In the genomic region with DNA sequence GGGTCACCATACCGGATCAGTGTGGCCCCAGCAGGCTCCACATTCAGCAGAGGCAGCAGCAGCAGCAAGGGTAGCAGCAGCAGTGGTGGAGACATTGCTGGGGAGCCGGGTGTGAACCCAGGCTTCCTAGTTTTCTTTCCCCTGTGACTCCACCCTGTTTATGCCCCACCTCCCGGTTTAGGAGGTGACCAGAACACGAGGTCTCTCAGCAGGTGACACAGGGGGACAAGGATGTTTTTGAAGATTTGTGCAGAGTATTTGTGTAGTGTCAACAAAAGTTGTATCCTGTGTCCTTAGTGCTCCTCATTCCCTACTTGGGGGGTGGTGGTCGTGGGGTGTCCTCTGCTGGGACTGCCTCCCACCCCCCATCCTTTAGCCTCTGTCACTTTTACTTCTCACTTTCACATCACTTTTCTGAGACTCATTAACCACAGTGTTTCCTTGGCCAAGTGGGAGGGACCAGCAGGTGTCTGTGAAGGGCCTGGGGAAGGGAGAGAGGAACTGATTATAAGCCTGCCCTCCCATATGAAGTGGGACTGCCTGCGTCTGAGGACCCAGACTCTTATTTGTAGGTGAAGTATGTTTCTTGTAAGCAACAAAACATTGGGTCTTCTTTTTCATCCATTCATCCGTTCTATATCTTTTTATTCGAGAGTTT, we compare ENCODE assay signal across 11 cellular contexts. TPM values are rescaled to one million over a fixed set of nuclear protein-coding genes. Genes with fewer than 3 reads are reported as not detected.
DNase-seq lines count a peak whose midpoint lies in the region; ATAC-seq and TF ChIP-seq lines count a peak whose summit lies in the region.
"Had no signal": no experiment of that assay in that cellular context is flagged by ENCODE, and none has a peak within 500 bp of the region (broad histone marks: within the 10 kb centered on the region; RNA-seq: fewer than 3 reads in every experiment).

No MANE protein-coding gene starts in this region.

- TF ChIP-seq CTCF in left ventricle myocardium inferior (IDR thresholded peaks at IDR 0.05; ENCODE audit: borderline replicate concordance) (no peak), upper lobe of right lung (IDR thresholded peaks at IDR 0.05) (no peak), BE2C (IDR thresholded peaks at IDR 0.05; ENCODE audit: low read depth, low read length) (no peak)

- H3K36me3 ChIP-seq in left ventricle myocardium inferior (no peaks in the 10 kb centered on the region), upper lobe of right lung (no peaks in the 10 kb centered on the region), mesendoderm (ENCODE audit: control insufficient read depth, insufficient read depth, low read length) (no peaks in the 10 kb centered on the region), BE2C (no peaks in the 10 kb centered on the region)
- H3K36me3 ChIP-seq: neural progenitor cell had no signal

- POLR2A ChIA-PET in activated CD4-positive, alpha-beta memory T cell treated with anti-CD3 and anti-CD28 coated beads for 36 hours (lab: Charles Lee), result no interaction called here

- peak; percentile 2 for DNase-seq in left ventricle myocardium inferior
- DNase-seq in cardiac septum (ENCODE audit: low spot score), result no peak
- DNase-seq in activated CD4-positive, alpha-beta memory T cell treated with anti-CD3 and anti-CD28 coated beads for 36 hours, result no peak
- no peak for DNase-seq in upper lobe of right lung
- no peak for DNase-seq in mesendoderm
- no peak for DNase-seq in BE2C
- DNase-seq: OCI-M1; stimulated activated CD4-positive, alpha-beta T cell treated with anti-CD3 and anti-CD28 coated beads, Interleukin-4, amount 100 ng/mL, for 4 hours had no signal

- H3K9me3 ChIP-seq in left ventricle myocardium inferior (replicated peaks), result peaks cover 24% of the 10 kb centered on the region
- H3K9me3 ChIP-seq in upper lobe of right lung, result peaks cover 5% of the 10 kb centered on the region
- no peaks in the 10 kb centered on the region for H3K9me3 ChIP-seq in BE2C

- H2BK15ac ChIP-seq in mesendoderm (replicated peaks; ENCODE audit: low read depth), result no peak overlapping the region

- peak overlapping the region; percentile 70 for H3K27ac Mint-ChIP-seq in activated CD4-positive, alpha-beta memory T cell treated with anti-CD3 and anti-CD28 coated beads for 36 hours
- H3K27ac Mint-ChIP-seq: neural progenitor cell had no signal

- no peak overlapping the region for H4K8ac ChIP-seq in mesendoderm (ENCODE audit: low read depth, low read length)

- H4K5ac ChIP-seq in mesendoderm (ENCODE audit: low read length), result no peak overlapping the region

- CTCF ChIA-PET in activated CD4-positive, alpha-beta memory T cell treated with anti-CD3 and anti-CD28 coated beads for 36 hours (lab: Charles Lee), result interaction anchor here (1.5 kb wide), 1 partner anchor 13 kb away, joined by 6 read pairs; no protein-coding TSS in a partner anchor

- H3K56ac ChIP-seq in mesendoderm (ENCODE audit: low read length), result no peak overlapping the region

- H2BK5ac ChIP-seq in mesendoderm (ENCODE audit: low read length), result no peak overlapping the region

- H3K27ac ChIP-seq in left ventricle myocardium inferior (replicated peaks), result no peak overlapping the region
- H3K27ac ChIP-seq in upper lobe of right lung, result no peak overlapping the region
- no peak overlapping the region for H3K27ac ChIP-seq in mesendoderm (ENCODE audit: low read depth, low read length)
- H3K27ac ChIP-seq: neural progenitor cell had no signal

- H3K18ac ChIP-seq in mesendoderm (ENCODE audit: low read length), result no peak overlapping the region

- H3K27me3 ChIP-seq in left ventricle myocardium inferior (ENCODE audit: low read depth) (no peaks in the 10 kb centered on the region), upper lobe of right lung (no peaks in the 10 kb centered on the region), mesendoderm (ENCODE audit: insufficient read depth, low read length, poor library complexity) (no peaks in the 10 kb centered on the region), BE2C (no peaks in the 10 kb centered on the region)
- H3K27me3 ChIP-seq: neural progenitor cell had no signal

- no peaks in the 10 kb centered on the region for H3K79me2 ChIP-seq in mesendoderm (ENCODE audit: control insufficient read depth, insufficient read depth, low read length)

- peaks cover 6% of the 10 kb centered on the region for H3K9me3 Mint-ChIP-seq in activated CD4-positive, alpha-beta memory T cell treated with anti-CD3 and anti-CD28 coated beads for 36 hours

- ATAC-seq in HG03097 (IDR thresholded peaks at IDR 0.05; ENCODE audit: low FRiP score, unreplicated experiment) (peak; percentile 49), upper lobe of right lung (peak; percentile 60), GM18873 (IDR thresholded peaks at IDR 0.05; ENCODE audit: low FRiP score, unreplicated experiment) (no peak)

- H3K4me2 ChIP-seq in mesendoderm (ENCODE audit: low read length), result no peak overlapping the region
- H3K4me2 ChIP-seq: neural progenitor cell had no signal

- H3K4me1 ChIP-seq in left ventricle myocardium inferior (no peaks in the 10 kb centered on the region), upper lobe of right lung (peaks cover 6% of the 10 kb centered on the region), mesendoderm (ENCODE audit: control insufficient read depth, low read depth, low read length) (no peaks in the 10 kb centered on the region), BE2C (no peaks in the 10 kb centered on the region)
- H3K4me1 ChIP-seq: neural progenitor cell had no signal

- no peaks in the 10 kb centered on the region for H3K27me3 Mint-ChIP-seq in activated CD4-positive, alpha-beta memory T cell treated with anti-CD3 and anti-CD28 coated beads for 36 hours

- H3K9ac ChIP-seq in mesendoderm (ENCODE audit: low read length), result no peak overlapping the region
- H3K9ac ChIP-seq: neural progenitor cell had no signal

- no peak overlapping the region for H2AK5ac ChIP-seq in mesendoderm (ENCODE audit: low read length)

- no CpG with 5 or more reads among the region's 8 CpGs for WGBS in mesendoderm (ENCODE audit: extremely low coverage, insufficient coverage, low lambda C conversion rate)

- H3K79me1 ChIP-seq in mesendoderm (ENCODE audit: low read length), result no peaks in the 10 kb centered on the region

- H3K23ac ChIP-seq in mesendoderm (ENCODE audit: low read length), result no peak overlapping the region

- peaks cover 50% of the 10 kb centered on the region for H3K4me1 Mint-ChIP-seq in activated CD4-positive, alpha-beta memory T cell treated with anti-CD3 and anti-CD28 coated beads for 36 hours (ENCODE audit: low read depth)
- H3K4me1 Mint-ChIP-seq: neural progenitor cell had no signal

- H3K4me3 Mint-ChIP-seq in activated CD4-positive, alpha-beta memory T cell treated with anti-CD3 and anti-CD28 coated beads for 36 hours, result peak overlapping the region; percentile 65
- H3K4me3 Mint-ChIP-seq: neural progenitor cell had no signal

- H3K36me3 Mint-ChIP-seq in activated CD4-positive, alpha-beta memory T cell treated with anti-CD3 and anti-CD28 coated beads for 36 hours, result peaks cover 17% of the 10 kb centered on the region

- H3K4ac ChIP-seq in mesendoderm (ENCODE audit: low read depth, low read length), result no peak overlapping the region

- H3K4me3 ChIP-seq in left ventricle myocardium inferior (no peak overlapping the region), upper lobe of right lung (no peak overlapping the region), mesendoderm (ENCODE audit: low read length) (no peak overlapping the region), BE2C (ENCODE audit: low read depth, low read length) (no peak overlapping the region)
- H3K4me3 ChIP-seq: neural progenitor cell had no signal

- intact Hi-C loops in left ventricle myocardium inferior (cut with micrococcal nuclease), result no loop called here
- intact Hi-C loops in cardiac septum (cut with DNase I), result no loop called here
- intact Hi-C loops in activated CD4-positive, alpha-beta memory T cell treated with anti-CD3 and anti-CD28 coated beads for 36 hours (cut with micrococcal nuclease), result no loop called here
- intact Hi-C loops in upper lobe of right lung (cut with DNase I), result no loop called here

- H2BK120ac ChIP-seq in mesendoderm (ENCODE audit: low read depth, low read length), result no peak overlapping the region

RNA-seq across cellular contexts. Expression of a gene that starts 15.6 kb away (rescaled TPM):
- 2.6 TPM for total RNA-seq in left ventricle myocardium inferior
- total RNA-seq in cardiac septum, result 3.8 TPM
- 1 to 10 TPM; 5.4 to 6.2 TPM for total RNA-seq in activated CD4-positive, alpha-beta memory T cell treated with anti-CD3 and anti-CD28 coated beads for 36 hours
- 12.8 TPM for total RNA-seq in upper lobe of right lung
- polyA plus RNA-seq in mesendoderm (2013, experiment 1 of 2), result 3.7 TPM
- 3.2 TPM for polyA plus RNA-seq in mesendoderm (2013, experiment 2 of 2)
- 7.4 TPM for polyA plus RNA-seq in BE2C (2012; ENCODE audit: insufficient read depth, insufficient read length, low read depth)

RNA-seq across cellular contexts. Expression of a gene that starts 20.6 kb away (rescaled TPM):
- total RNA-seq in left ventricle myocardium inferior (0.05 TPM), cardiac septum (0.24 TPM), upper lobe of right lung (1,895 TPM)
- total RNA-seq in activated CD4-positive, alpha-beta memory T cell treated with anti-CD3 and anti-CD28 coated beads for 36 hours, result 10 to 100 TPM; 88.8 to 99.8 TPM
- polyA plus RNA-seq in mesendoderm (2013, experiment 1 of 2), result 0.17 TPM
- 0.10 TPM for polyA plus RNA-seq in mesendoderm (2013, experiment 2 of 2)
- 1.6 TPM for polyA plus RNA-seq in BE2C (2012; ENCODE audit: insufficient read depth, insufficient read length, low read depth)

RNA-seq across cellular contexts. Expression of a gene that starts 31.5 kb away (rescaled TPM):
- total RNA-seq in left ventricle myocardium inferior, result 71.6 TPM
- 86.3 TPM for total RNA-seq in cardiac septum
- total RNA-seq in activated CD4-positive, alpha-beta memory T cell treated with anti-CD3 and anti-CD28 coated beads for 36 hours, result 10 to 100 TPM; 73.9 to 75.6 TPM
- 101 TPM for total RNA-seq in upper lobe of right lung
- polyA plus RNA-seq in mesendoderm (2013, experiment 1 of 2), result 19.2 TPM
- 19.3 TPM for polyA plus RNA-seq in mesendoderm (2013, experiment 2 of 2)
- 65.7 TPM for polyA plus RNA-seq in BE2C (2012; ENCODE audit: insufficient read depth, insufficient read length, low read depth)

RNA-seq across cellular contexts. Expression of a gene that starts 39.4 kb away (rescaled TPM):
- total RNA-seq in left ventricle myocardium inferior (10.8 TPM), cardiac septum (8.0 TPM), upper lobe of right lung (34.4 TPM)
- 100 to 1,000 TPM; 190 to 191 TPM for total RNA-seq in activated CD4-positive, alpha-beta memory T cell treated with anti-CD3 and anti-CD28 coated beads for 36 hours
- polyA plus RNA-seq in mesendoderm (2013, experiment 1 of 2), result 57.2 TPM
- polyA plus RNA-seq in mesendoderm (2013, experiment 2 of 2), result 57.3 TPM
- polyA plus RNA-seq in BE2C (2012; ENCODE audit: insufficient read depth, insufficient read length, low read depth), result 20.8 TPM

Comparison
In these comparisons a context has a peak if more than half of its experiments do, and no peak if none do; other contexts are left out.
1. RNA of a gene that starts 20.6 kb away (total RNA-seq): 1,895 TPM in upper lobe of right lung (single experiment) and 88.8 to 99.8 TPM in activated CD4-positive, alpha-beta memory T cell treated with anti-CD3 and anti-CD28 coated beads for 36 hours; 0.24 TPM in cardiac septum (single experiment) and 0.05 TPM in left ventricle myocardium inferior (single experiment); every median in the first group is over 10 times any median in the second.